ENCODE assay signal across 18 cellular contexts in the genomic region with DNA sequence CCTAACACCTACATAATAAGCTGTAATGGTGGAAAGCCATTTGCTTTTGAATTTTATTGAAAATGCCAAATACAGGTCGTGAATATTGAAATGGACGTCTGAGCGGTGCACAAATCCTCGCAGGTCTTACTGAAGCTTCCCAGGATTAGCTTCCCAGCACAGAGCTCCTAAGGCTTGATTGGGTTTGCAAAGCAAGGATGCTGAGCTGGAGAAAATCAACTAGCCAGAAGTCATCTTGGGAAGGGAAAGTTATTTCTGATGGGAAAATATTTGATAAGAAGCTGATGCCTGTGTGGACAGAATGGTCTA. TPM values are rescaled to one million over a fixed set of nuclear protein-coding genes. Genes with fewer than 3 reads are reported as not detected.
DNase-seq lines count a peak whose midpoint lies in the region; ATAC-seq and TF ChIP-seq lines count a peak whose summit lies in the region.
"Had no signal": no experiment of that assay in that cellular context is flagged by ENCODE, and none has a peak within 500 bp of the region (broad histone marks: within the 10 kb centered on the region; RNA-seq: fewer than 3 reads in every experiment).

No MANE protein-coding gene starts in this region.

- H3K36me3 ChIP-seq in RWPE2 (ENCODE audit: low read depth): no peaks in the 10 kb centered on the region
- H3K36me3 ChIP-seq in neural cell (ENCODE audit: insufficient read depth, low read length): no peaks in the 10 kb centered on the region
- H3K36me3 ChIP-seq in body of pancreas (replicated peaks in 1 of 2; ENCODE audit: insufficient read depth in 1 of 2, low read depth in 2 of 2): no peaks in the 10 kb centered on the region
- H3K36me3 ChIP-seq: breast epithelium, esophagus squamous epithelium, heart left ventricle, neutrophil, vagina had no signal

- H3K4me3 ChIP-seq in RWPE2 (ENCODE audit: severe bottlenecking) (no peak overlapping the region), neural cell (ENCODE audit: low read length) (no peak overlapping the region), body of pancreas (no peak overlapping the region)
- H3K4me3 ChIP-seq: GM12878 had no signal

- 32 to 33% methylated on average over 4 of the region's 4 CpGs for WGBS in body of pancreas, 2 donors

- no peaks in the 10 kb centered on the region for H3K79me2 ChIP-seq in neural cell (replicated peaks; ENCODE audit: insufficient read depth, low read length)

- H3K27me3 ChIP-seq in RWPE2 (ENCODE audit: insufficient read depth, poor library complexity, severe bottlenecking) (no peaks in the 10 kb centered on the region), neural cell (ENCODE audit: insufficient read depth, low read depth, low read length) (no peaks in the 10 kb centered on the region), body of pancreas (no peaks in the 10 kb centered on the region)
- H3K27me3 ChIP-seq: breast epithelium, esophagus squamous epithelium, heart left ventricle, vagina had no signal

- H3K9ac ChIP-seq in neural cell (ENCODE audit: low read length): no peak overlapping the region

- no peak overlapping the region for H3K27ac ChIP-seq in RWPE2 (ENCODE audit: poor library complexity, severe bottlenecking)
- no peak overlapping the region for H3K27ac ChIP-seq in neural cell (ENCODE audit: low read length)
- H3K27ac ChIP-seq in body of pancreas: no peak overlapping the region
- H3K27ac ChIP-seq: neutrophil, vagina had no signal

- no peaks in the 10 kb centered on the region for H4K20me1 ChIP-seq in neural cell (ENCODE audit: insufficient read depth)

- H3F3A ChIP-seq in neural cell (ENCODE audit: insufficient read depth, low read length, poor library complexity, severe bottlenecking): no peaks in the 10 kb centered on the region

- H3K4me1 ChIP-seq in RWPE2 (ENCODE audit: insufficient read depth, poor library complexity, severe bottlenecking): no peaks in the 10 kb centered on the region
- peaks cover 13% of the 10 kb centered on the region for H3K4me1 ChIP-seq in body of pancreas

- no peak for TF ChIP-seq POLR2A in body of pancreas (IDR thresholded peaks at IDR 0.05)

- POLR2A ChIA-PET in GM10248 (lab: Yijun Ruan, JAX): no interaction called here

- H3K9me2 ChIP-seq in neural cell (ENCODE audit: insufficient read depth, low read length): no peaks in the 10 kb centered on the region

- intact Hi-C loops in body of pancreas (cut with DNase I): no loop called here

- CTCF ChIA-PET in GM10248 (lab: Yijun Ruan, JAX): interaction anchor here (0.7 to 8.8 kb wide), 47 partner anchors 8 to 1454 kb away, joined by 3 to 117 read pairs (median 4); partner anchors contain the start of gene CCDC148

- H3K4me2 ChIP-seq in neural cell (ENCODE audit: low read length): no peak overlapping the region

- no peak for TF ChIP-seq EP300 in neural cell (conservative IDR thresholded peaks at IDR 0.05; ENCODE audit: poor library complexity, severe bottlenecking)

- H3K9me3 ChIP-seq in RWPE2 (ENCODE audit: severe bottlenecking) (no peaks in the 10 kb centered on the region), neural cell (ENCODE audit: low read length) (no peaks in the 10 kb centered on the region), body of pancreas (no peaks in the 10 kb centered on the region)
- H3K9me3 ChIP-seq: breast epithelium, Caco-2, esophagus squamous epithelium, neutrophil, vagina had no signal

- DNase-seq in RWPE2 (ENCODE audit: low spot score) (no peak), GM10248 (ENCODE audit: extremely low spot score) (no peak), body of pancreas (no peak), SKM-1 treated with dmso at 0.1 percent for 144 hours (lab: John Stamatoyannopoulos, UW; ENCODE audit: unreplicated experiment) (no peak)
- no peak for DNase-seq in activated T-cell treated with anti-CD3 and anti-CD28 coated beads, Interleukin-2, amount 50 U/mL, for 1 hour
- DNase-seq: activated CD8-positive, alpha-beta memory T cell treated with anti-CD3 and anti-CD28 coated beads, Interleukin-2, amount 50 U/mL, for 4 hours; esophagus squamous epithelium had no signal

- no peak for TF ChIP-seq RAD21 in neural cell (conservative IDR thresholded peaks at IDR 0.05)

- H2AFZ ChIP-seq in neural cell (ENCODE audit: low read depth, low read length): no peak overlapping the region

- peak; percentile 18 for ATAC-seq in GM18498 (IDR thresholded peaks at IDR 0.05; ENCODE audit: unreplicated experiment)
- peak; percentile 11 for ATAC-seq in HG02610 (IDR thresholded peaks at IDR 0.05; ENCODE audit: unreplicated experiment)
- ATAC-seq in RWPE2 (ENCODE audit: low read depth): peak; percentile 15; the same call in 1 of the 3 replicates
- ATAC-seq in body of pancreas: no peak

- TF ChIP-seq CTCF in RWPE2 (IDR thresholded peaks at IDR 0.05; ENCODE audit: poor library complexity, severe bottlenecking) (peak; percentile 73), neural cell (IDR thresholded peaks at IDR 0.05; ENCODE audit: poor library complexity, severe bottlenecking) (no peak), GM10248 (IDR thresholded peaks at IDR 0.05; ENCODE audit: control extremely low read depth, extremely low read depth, low read depth, missing control alignments) (no peak), body of pancreas (IDR thresholded peaks at IDR 0.05) (no peak)

TF ChIP-seq in neural cell, 6 proteins besides CTCF, POLR2A, EP300 and RAD21:
- TF ChIP-seq EZH2 (IDR thresholded peaks at IDR 0.05; ENCODE audit: borderline replicate concordance, insufficient read depth, low read length, poor library complexity, severe bottlenecking): no peak
- no peak for TF ChIP-seq TAF1 (IDR thresholded peaks at IDR 0.05; ENCODE audit: low read depth)
- TF ChIP-seq, protein P1, sequence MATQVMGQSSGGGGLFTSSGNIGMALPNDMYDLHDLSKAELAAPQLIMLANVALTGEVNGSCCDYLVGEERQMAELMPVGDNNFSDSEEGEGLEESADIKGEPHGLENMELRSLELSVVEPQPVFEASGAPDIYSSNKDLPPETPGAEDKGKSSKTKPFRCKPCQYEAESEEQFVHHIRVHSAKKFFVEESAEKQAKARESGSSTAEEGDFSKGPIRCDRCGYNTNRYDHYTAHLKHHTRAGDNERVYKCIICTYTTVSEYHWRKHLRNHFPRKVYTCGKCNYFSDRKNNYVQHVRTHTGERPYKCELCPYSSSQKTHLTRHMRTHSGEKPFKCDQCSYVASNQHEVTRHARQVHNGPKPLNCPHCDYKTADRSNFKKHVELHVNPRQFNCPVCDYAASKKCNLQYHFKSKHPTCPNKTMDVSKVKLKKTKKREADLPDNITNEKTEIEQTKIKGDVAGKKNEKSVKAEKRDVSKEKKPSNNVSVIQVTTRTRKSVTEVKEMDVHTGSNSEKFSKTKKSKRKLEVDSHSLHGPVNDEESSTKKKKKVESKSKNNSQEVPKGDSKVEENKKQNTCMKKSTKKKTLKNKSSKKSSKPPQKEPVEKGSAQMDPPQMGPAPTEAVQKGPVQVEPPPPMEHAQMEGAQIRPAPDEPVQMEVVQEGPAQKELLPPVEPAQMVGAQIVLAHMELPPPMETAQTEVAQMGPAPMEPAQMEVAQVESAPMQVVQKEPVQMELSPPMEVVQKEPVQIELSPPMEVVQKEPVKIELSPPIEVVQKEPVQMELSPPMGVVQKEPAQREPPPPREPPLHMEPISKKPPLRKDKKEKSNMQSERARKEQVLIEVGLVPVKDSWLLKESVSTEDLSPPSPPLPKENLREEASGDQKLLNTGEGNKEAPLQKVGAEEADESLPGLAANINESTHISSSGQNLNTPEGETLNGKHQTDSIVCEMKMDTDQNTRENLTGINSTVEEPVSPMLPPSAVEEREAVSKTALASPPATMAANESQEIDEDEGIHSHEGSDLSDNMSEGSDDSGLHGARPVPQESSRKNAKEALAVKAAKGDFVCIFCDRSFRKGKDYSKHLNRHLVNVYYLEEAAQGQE (IDR thresholded peaks at IDR 0.05; ENCODE audit: borderline replicate concordance): no peak
- TF ChIP-seq POLR2AphosphoS5 (IDR thresholded peaks at IDR 0.05): no peak
- TF ChIP-seq MXI1 (conservative IDR thresholded peaks at IDR 0.05; ENCODE audit: poor library complexity, severe bottlenecking): no peak
- TF ChIP-seq SMC3 (conservative IDR thresholded peaks at IDR 0.05; ENCODE audit: poor library complexity): peak; percentile 14

RNA-seq across cellular contexts. Expression of gene DAPL1, which starts 40.9 kb away (rescaled TPM):
- 0.94 and 4.2 TPM in 2 replicates for polyA plus RNA-seq in neural cell
- polyA minus RNA-seq in neural cell: not detected in 2 replicates
- total RNA-seq in body of pancreas: 1 to 10 TPM; 8.6 to 9.9 TPM
- total RNA-seq: breast epithelium; Caco-2; G401; GM12878; heart left ventricle; T-helper 2 cell treated with Interferon-gamma antibody and Interleukin-4, amounts not matched to agents 100 ng/mL and 5 ng/mL, for 36 hours had no signal
- polyA plus RNA-seq: GM12878 had no signal
